ENCODE assay signal across 1 cellular context in genomic region chr11:126496576-126497403, GRCh38.
TF ChIP-seq lines count a peak whose summit lies in the region.

No MANE protein-coding gene starts in this region.

TF ChIP-seq in H1, 55 proteins besides CTCF, POLR2A, EP300 and RAD21:
- TF ChIP-seq TAF1 (IDR thresholded peaks at IDR 0.05; ENCODE audit: low read depth, low read length): no peak
- no peak for TF ChIP-seq BRCA1 (IDR thresholded peaks at IDR 0.05; ENCODE audit: low read depth, low read length)
- TF ChIP-seq SIX5 (IDR thresholded peaks at IDR 0.05; ENCODE audit: low read depth, low read length): no peak
- no peak for TF ChIP-seq TCF12 (IDR thresholded peaks at IDR 0.05; ENCODE audit: low read depth, low read length)
- TF ChIP-seq FOSL1 (IDR thresholded peaks at IDR 0.05; ENCODE audit: insufficient read depth, low read depth, low read length): no peak
- no peak for TF ChIP-seq HDAC2 (IDR thresholded peaks at IDR 0.05; ENCODE audit: borderline replicate concordance in 1 of 2, low read depth in 2 of 2, low read length in 2 of 2)
- no peak for TF ChIP-seq YY1 (IDR thresholded peaks at IDR 0.05; ENCODE audit: low read depth, low read length)
- no peak for TF ChIP-seq KDM4A (IDR thresholded peaks at IDR 0.05; ENCODE audit: low read depth, low read length, severe bottlenecking)
- TF ChIP-seq USF2 (IDR thresholded peaks at IDR 0.05; ENCODE audit: low read length): no peak
- no peak for TF ChIP-seq MAFK (IDR thresholded peaks at IDR 0.05; ENCODE audit: low read depth, low read length)
- no peak for TF ChIP-seq BCL11A (IDR thresholded peaks at IDR 0.05; ENCODE audit: low read depth in 2 of 2, low read length in 2 of 2)
- no peak for TF ChIP-seq CREB1 (IDR thresholded peaks at IDR 0.05)
- TF ChIP-seq E2F6 (IDR thresholded peaks at IDR 0.05): no peak
- no peak for TF ChIP-seq CTBP2 (IDR thresholded peaks at IDR 0.05; ENCODE audit: borderline replicate concordance, insufficient read depth, insufficient read length, low read length)
